Comparison of ENCODE assay signal across 14 cellular contexts in genomic region chr7:43314379-43315158, GRCh38.
DNase-seq lines count a peak whose midpoint lies in the region; ATAC-seq lines count a peak whose summit lies in the region.
"Had no signal": no experiment of that assay in that cellular context is flagged by ENCODE, and none has a peak within 500 bp of the region (broad histone marks: within the 10 kb centered on the region; RNA-seq: fewer than 3 reads in every experiment).

No MANE protein-coding gene starts in this region.

- H2AK5ac ChIP-seq in trophoblast cell (ENCODE audit: low read length) = no peak overlapping the region

- H3K9me3 ChIP-seq in T-helper 17 cell (ENCODE audit: control insufficient read depth, low read length, poor library complexity, severe bottlenecking) (no peaks in the 10 kb centered on the region), trophoblast cell (ENCODE audit: insufficient read depth, low read depth, low read length) (peaks cover 3% of the 10 kb centered on the region)
- H3K9me3 ChIP-seq: gastrocnemius medialis, SJSA1, upper lobe of right lung had no signal

- no peaks in the 10 kb centered on the region for H3K36me3 ChIP-seq in trophoblast cell (ENCODE audit: control insufficient read depth in 1 of 2, insufficient read depth in 2 of 2, low read length in 2 of 2)
- H3K36me3 ChIP-seq: gastrocnemius medialis, upper lobe of right lung had no signal

- no peak overlapping the region for H4K91ac ChIP-seq in trophoblast cell (ENCODE audit: low read depth, low read length)

- H3K23ac ChIP-seq in trophoblast cell (ENCODE audit: low read length) = no peak overlapping the region

- H3K4me2 ChIP-seq in trophoblast cell (ENCODE audit: low read length) = no peak overlapping the region
- H3K4me2 ChIP-seq: smooth muscle cell had no signal

- H3K9me3 Mint-ChIP-seq in activated CD8-positive, alpha-beta memory T cell treated with anti-CD3 and anti-CD28 coated beads, Interleukin-2, amount 10 ng/mL, durations not matched to agents 7 days and 5 days (ENCODE audit: low read depth) = no peaks in the 10 kb centered on the region

- H3K27ac ChIP-seq in trophoblast cell (ENCODE audit: low read depth, low read length) = no peak overlapping the region
- H3K27ac ChIP-seq: gastrocnemius medialis, SJSA1, upper lobe of right lung had no signal

- DNase-seq in activated CD8-positive, alpha-beta memory T cell treated with anti-CD3 and anti-CD28 coated beads, Interleukin-2, amount 10 ng/mL, durations not matched to agents 7 days and 5 days = peak; percentile 49
- no peak for DNase-seq in activated CD8-positive, alpha-beta memory T cell treated with anti-CD3 and anti-CD28 coated beads for 24 hours
- no peak for DNase-seq in T-helper 17 cell
- peak in 1 of 2 donors; percentile 50 for DNase-seq in trophoblast cell
- DNase-seq in NCI-H2029 (lab: John Stamatoyannopoulos, UW) = no peak
- DNase-seq: gastrocnemius medialis, midbrain, NCI-H2107, upper lobe of right lung had no signal

- H4K8ac ChIP-seq in trophoblast cell (ENCODE audit: low read depth, low read length) = no peak overlapping the region

- peaks cover 16% of the 10 kb centered on the region for H3K4me1 Mint-ChIP-seq in activated CD8-positive, alpha-beta memory T cell treated with anti-CD3 and anti-CD28 coated beads, Interleukin-2, amount 10 ng/mL, durations not matched to agents 7 days and 5 days
- H3K4me1 Mint-ChIP-seq in T-helper 17 cell = peaks cover 14% of the 10 kb centered on the region

- H3K14ac ChIP-seq in trophoblast cell (ENCODE audit: low read length) = no peak overlapping the region

- no peak overlapping the region for H3K9ac ChIP-seq in trophoblast cell (ENCODE audit: low read length)

- no peak overlapping the region for H4K12ac ChIP-seq in trophoblast cell (ENCODE audit: low read depth, low read length)

- no peaks in the 10 kb centered on the region for H3K4me1 ChIP-seq in trophoblast cell (ENCODE audit: control insufficient read depth in 1 of 2, insufficient read depth in 2 of 2, low read length in 2 of 2)
- H3K4me1 ChIP-seq: gastrocnemius medialis, SJSA1, upper lobe of right lung had no signal

- no peak overlapping the region for H2BK12ac ChIP-seq in trophoblast cell (ENCODE audit: low read length)

- H2AFZ ChIP-seq in trophoblast cell (ENCODE audit: insufficient read depth, low read length, poor library complexity) = no peak overlapping the region

- H3K4me3 Mint-ChIP-seq in activated CD8-positive, alpha-beta memory T cell treated with anti-CD3 and anti-CD28 coated beads, Interleukin-2, amount 10 ng/mL, durations not matched to agents 7 days and 5 days = no peak overlapping the region
- peak overlapping the region; percentile 76 for H3K4me3 Mint-ChIP-seq in T-helper 17 cell

- H3K79me1 ChIP-seq in trophoblast cell (ENCODE audit: low read length) = no peaks in the 10 kb centered on the region

- WGBS in trophoblast cell (ENCODE audit: extremely low coverage, insufficient coverage, insufficient read length) = no CpG with 5 or more reads among the region's 7 CpGs

- ATAC-seq in activated CD8-positive, alpha-beta memory T cell treated with anti-CD3 and anti-CD28 coated beads, Interleukin-2, amount 10 ng/mL, durations not matched to agents 7 days and 5 days = peak; percentile 58
- ATAC-seq in GM18867 (IDR thresholded peaks at IDR 0.05; ENCODE audit: unreplicated experiment) (peak; percentile 63), T-helper 17 cell (no peak), GM21515 (IDR thresholded peaks at IDR 0.05; ENCODE audit: unreplicated experiment) (no peak), GM21717 (IDR thresholded peaks at IDR 0.05; ENCODE audit: unreplicated experiment) (no peak)
- ATAC-seq: gastrocnemius medialis, upper lobe of right lung had no signal

- H3K4me3 ChIP-seq in trophoblast cell (ENCODE audit: low read depth, low read length) = peak overlapping the region; percentile 10
- H3K4me3 ChIP-seq: gastrocnemius medialis, SJSA1, smooth muscle cell, upper lobe of right lung had no signal

- CTCF ChIA-PET in activated CD8-positive, alpha-beta memory T cell treated with anti-CD3 and anti-CD28 coated beads, Interleukin-2, amount 10 ng/mL, durations not matched to agents 7 days and 5 days (lab: Charles Lee) = interaction anchor here (1.1 to 1.4 kb wide), 3 partner anchors 9 to 127 kb away, joined by 3 to 4 read pairs (median 3); no protein-coding TSS in a partner anchor

- no peak overlapping the region for H2BK5ac ChIP-seq in trophoblast cell (ENCODE audit: low read depth, low read length, poor library complexity)

- no peaks in the 10 kb centered on the region for H3K27me3 ChIP-seq in trophoblast cell (ENCODE audit: insufficient read depth, low read length)
- H3K27me3 ChIP-seq: gastrocnemius medialis, SJSA1, upper lobe of right lung had no signal

- no peak overlapping the region for H3K4ac ChIP-seq in trophoblast cell (ENCODE audit: low read depth, low read length)

- H3K18ac ChIP-seq in trophoblast cell (ENCODE audit: low read length) = no peak overlapping the region

- no peak overlapping the region for H2BK120ac ChIP-seq in trophoblast cell (ENCODE audit: insufficient read depth, low read length, poor library complexity)

- no peak overlapping the region for H3K27ac Mint-ChIP-seq in activated CD8-positive, alpha-beta memory T cell treated with anti-CD3 and anti-CD28 coated beads, Interleukin-2, amount 10 ng/mL, durations not matched to agents 7 days and 5 days
- H3K27ac Mint-ChIP-seq in T-helper 17 cell = peak overlapping the region; percentile 14

- H3K36me3 Mint-ChIP-seq in activated CD8-positive, alpha-beta memory T cell treated with anti-CD3 and anti-CD28 coated beads, Interleukin-2, amount 10 ng/mL, durations not matched to agents 7 days and 5 days = no peaks in the 10 kb centered on the region
- H3K36me3 Mint-ChIP-seq in T-helper 17 cell (ENCODE audit: low read depth) = no peaks in the 10 kb centered on the region

- H3K79me2 ChIP-seq in trophoblast cell (ENCODE audit: control insufficient read depth, insufficient read depth, low read length, poor library complexity) = no peaks in the 10 kb centered on the region

- peaks cover 9% of the 10 kb centered on the region for H3K27me3 Mint-ChIP-seq in activated CD8-positive, alpha-beta memory T cell treated with anti-CD3 and anti-CD28 coated beads, Interleukin-2, amount 10 ng/mL, durations not matched to agents 7 days and 5 days
- peaks cover 6% of the 10 kb centered on the region for H3K27me3 Mint-ChIP-seq in T-helper 17 cell

Comparison
In these comparisons a context has a peak if more than half of its experiments do, and no peak if none do; other contexts are left out.
1. ATAC-seq: peak in activated CD8-positive, alpha-beta memory T cell treated with anti-CD3 and anti-CD28 coated beads, Interleukin-2, amount 10 ng/mL, durations not matched to agents 7 days and 5 days (single experiment) and GM18867 (single experiment); none in T-helper 17 cell (single experiment), GM21515 (single experiment) and GM21717 (single experiment).